ENCODE assay signal across 30 cellular contexts in the genomic region with DNA sequence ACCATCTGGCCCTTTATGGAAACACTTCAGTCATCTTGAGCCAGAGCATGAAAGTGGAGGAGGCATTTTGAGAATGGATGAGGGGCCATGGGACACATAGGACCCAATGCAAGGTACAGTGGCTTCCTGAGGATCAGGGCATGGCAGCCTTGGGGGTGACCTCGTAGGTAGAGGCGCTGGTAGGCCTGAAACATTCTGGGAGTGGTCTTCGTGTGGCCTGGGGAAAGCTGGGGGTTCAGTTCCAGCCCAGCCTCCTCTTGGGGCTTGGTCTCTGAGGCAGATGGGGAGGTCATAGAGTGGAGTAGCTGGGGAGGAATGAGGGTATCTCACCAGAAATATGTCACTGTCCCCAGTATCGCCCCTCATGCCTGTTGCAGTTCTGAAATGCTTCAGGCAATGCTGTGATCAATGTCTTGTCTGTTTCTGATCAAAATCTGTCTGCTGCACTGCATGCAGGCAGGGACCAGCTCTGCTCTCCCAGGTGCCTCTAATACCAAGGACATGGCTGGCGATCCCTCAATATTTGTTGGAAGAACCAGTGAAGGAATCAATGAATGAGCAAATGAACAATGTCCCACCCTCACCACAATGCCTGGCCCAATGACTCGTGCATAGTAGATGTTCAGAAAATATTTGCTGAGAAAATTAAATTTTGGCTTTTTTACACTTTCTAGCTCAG.
A peak's percentile ranks its signal among the peaks of the same experiment; 100 is the strongest.
DNase-seq lines count a peak whose midpoint lies in the region; ATAC-seq and TF ChIP-seq lines count a peak whose summit lies in the region.
"Had no signal": no experiment of that assay in that cellular context is flagged by ENCODE, and none has a peak within 500 bp of the region (broad histone marks: within the 10 kb centered on the region; RNA-seq: fewer than 3 reads in every experiment).

No MANE protein-coding gene starts in this region.

- H3K27me3 Mint-ChIP-seq in T-helper 2 cell treated with Interferon-gamma antibody and Interleukin-4, amounts not matched to agents 5 μg/mL and 100 μg/mL, for 36 hours (ENCODE audit: low read depth), result no peaks in the 10 kb centered on the region
- H3K27me3 Mint-ChIP-seq: activated CD4-positive, alpha-beta T cell treated with anti-CD3 and anti-CD28 coated beads, Interleukin-2, amount 10 ng/mL, durations not matched to agents 7 days and 5 days had no signal

- no peak overlapping the region for H3K4me3 ChIP-seq in WERI-Rb-1 (ENCODE audit: low read depth, low read length)
- no peak overlapping the region for H3K4me3 ChIP-seq in stomach smooth muscle (ENCODE audit: low read length in 2 of 2)
- H3K4me3 ChIP-seq: A549, adrenal gland, GM23248, hepatocyte, SJCRH30, smooth muscle cell, tibial nerve had no signal

- H3K27ac ChIP-seq in WERI-Rb-1, result no peak overlapping the region
- H3K27ac ChIP-seq in stomach smooth muscle (ENCODE audit: low read length), result peak overlapping the region; percentile 97
- H3K27ac ChIP-seq: A549, adrenal gland, brain microvascular endothelial cell, GM23248, hepatocyte, SJCRH30, tibial nerve had no signal

- H3K9me3 ChIP-seq in WERI-Rb-1 (ENCODE audit: severe bottlenecking) (no peaks in the 10 kb centered on the region), stomach smooth muscle (ENCODE audit: control insufficient read depth in 2 of 2, low read length in 2 of 2) (no peaks in the 10 kb centered on the region)
- H3K9me3 ChIP-seq: A549, adrenal gland, SJCRH30, tibial nerve had no signal

- peaks cover 48% of the 10 kb centered on the region for H3K4me1 ChIP-seq in stomach smooth muscle (ENCODE audit: control insufficient read depth, insufficient read depth, low read length)
- H3K4me1 ChIP-seq: adrenal gland had no signal

- no peak overlapping the region for H3K27ac Mint-ChIP-seq in T-helper 2 cell treated with Interferon-gamma antibody and Interleukin-4, amounts not matched to agents 5 μg/mL and 100 μg/mL, for 36 hours
- H3K27ac Mint-ChIP-seq: activated CD4-positive, alpha-beta T cell treated with anti-CD3 and anti-CD28 coated beads, Interleukin-2, amount 10 ng/mL, durations not matched to agents 7 days and 5 days; T-helper 1 cell treated with Interleukin-12 subunit alpha and Interleukin-12 subunit beta and Interleukin-4 antibody, amounts not matched to agents 30 μg/mL and 1 μg/mL, for 36 hours had no signal

- TF ChIP-seq CTCF in WERI-Rb-1 (IDR thresholded peaks at IDR 0.05; ENCODE audit: low read depth, low read length), result no peak

- H3K36me3 Mint-ChIP-seq in T-helper 2 cell treated with Interferon-gamma antibody and Interleukin-4, amounts not matched to agents 5 μg/mL and 100 μg/mL, for 36 hours (ENCODE audit: low read depth), result no peaks in the 10 kb centered on the region

- no peaks in the 10 kb centered on the region for H3K9me3 Mint-ChIP-seq in T-helper 2 cell treated with Interferon-gamma antibody and Interleukin-4, amounts not matched to agents 5 μg/mL and 100 μg/mL, for 36 hours
- H3K9me3 Mint-ChIP-seq: activated CD4-positive, alpha-beta T cell treated with anti-CD3 and anti-CD28 coated beads, Interleukin-2, amount 10 ng/mL, durations not matched to agents 7 days and 5 days; T-helper 1 cell treated with Interleukin-12 subunit alpha and Interleukin-12 subunit beta and Interleukin-4 antibody, amounts not matched to agents 30 μg/mL and 1 μg/mL, for 36 hours had no signal

- H3K36me3 ChIP-seq in WERI-Rb-1 (no peaks in the 10 kb centered on the region), stomach smooth muscle (ENCODE audit: control insufficient read depth in 2 of 2, insufficient read depth in 2 of 2, low read length in 2 of 2) (peaks cover 0 to 2% of the 10 kb centered on the region in 2 donors)
- H3K36me3 ChIP-seq: brain microvascular endothelial cell, SJCRH30, tibial nerve had no signal

- H3K4me3 Mint-ChIP-seq in T-helper 2 cell treated with Interferon-gamma antibody and Interleukin-4, amounts not matched to agents 5 μg/mL and 100 μg/mL, for 36 hours, result no peak overlapping the region
- H3K4me3 Mint-ChIP-seq: activated CD4-positive, alpha-beta T cell treated with anti-CD3 and anti-CD28 coated beads, Interleukin-2, amount 10 ng/mL, durations not matched to agents 7 days and 5 days; T-helper 1 cell treated with Interleukin-12 subunit alpha and Interleukin-12 subunit beta and Interleukin-4 antibody, amounts not matched to agents 30 μg/mL and 1 μg/mL, for 36 hours had no signal

- H3K27me3 ChIP-seq in WERI-Rb-1 (ENCODE audit: insufficient read depth, low read depth, severe bottlenecking), result no peaks in the 10 kb centered on the region
- H3K27me3 ChIP-seq in stomach smooth muscle (ENCODE audit: control insufficient read depth in 1 of 2, insufficient read depth in 2 of 2, low read length in 2 of 2), result no peaks in the 10 kb centered on the region
- H3K27me3 ChIP-seq: adrenal gland, brain microvascular endothelial cell, hepatocyte, SJCRH30, tibial nerve had no signal

- no peaks in the 10 kb centered on the region for H3K4me1 Mint-ChIP-seq in T-helper 2 cell treated with Interferon-gamma antibody and Interleukin-4, amounts not matched to agents 5 μg/mL and 100 μg/mL, for 36 hours (ENCODE audit: low read depth)

- H3K9ac ChIP-seq in stomach smooth muscle (ENCODE audit: low read length in 2 of 2), result no peak overlapping the region
- H3K9ac ChIP-seq: GM23248 had no signal

- peak; percentile 33 for DNase-seq in activated effector memory CD4-positive, alpha-beta T cell treated with anti-CD3 and anti-CD28 coated beads, Interleukin-2, amount 50 U/mL, for 16 hours
- no peak for DNase-seq in activated effector memory CD4-positive, alpha-beta T cell treated with Interleukin-2 at 50 U/mL for 16 hours
- peak; percentile 3 for DNase-seq in WERI-Rb-1
- DNase-seq in islet precursor cell, result peak; percentile 35
- no peak for DNase-seq in T-helper 2 cell treated with Interferon-gamma antibody and Interleukin-4, amounts not matched to agents 5 μg/mL and 100 μg/mL, for 36 hours (ENCODE audit: low spot score)
- no peak for DNase-seq in stimulated activated CD4-positive, alpha-beta T cell treated with anti-CD3 and anti-CD28 coated beads, Interleukin-15, amount 100 ng/mL, for 24 hours
- DNase-seq: activated CD4-positive, alpha-beta T cell treated with anti-CD3 and anti-CD28 coated beads, Interleukin-2, amount 10 ng/mL, durations not matched to agents 7 days and 5 days; activated gamma-delta T cell treated with Interleukin-2 at 50 U/mL for 16 hours; brain microvascular endothelial cell; COR-L47; dermis blood vessel endothelial cell; DMS79 treated with DMSO at 0.1 percent for 48 hours; GM23248; IMR-90; NCI-H1105; NCI-H2081 treated with DMSO at 0.1 percent for 48 hours; NCI-H446; occipital lobe; PC-3; SJCRH30; stimulated activated CD4-positive, alpha-beta T cell treated with anti-CD3 and anti-CD28 coated beads, Interleukin-4, amount 100 ng/mL, for 1 hour; stimulated activated naive CD8-positive, alpha-beta T cell treated with anti-CD3 and anti-CD28 coated beads, Interleukin-15, Interleukin-2, amounts not matched to agents 100 U/mL and 50 U/mL, for 24 hours had no signal

- no peak for ATAC-seq in HG02763 (IDR thresholded peaks at IDR 0.05; ENCODE audit: unreplicated experiment)
- ATAC-seq: A549, PC-3 had no signal

Comparison
In these comparisons a context has a peak if more than half of its experiments do, and no peak if none do; other contexts are left out.
1. DNase-seq: peak in activated effector memory CD4-positive, alpha-beta T cell treated with anti-CD3 and anti-CD28 coated beads, Interleukin-2, amount 50 U/mL, for 16 hours (single experiment), WERI-Rb-1 (single experiment) and islet precursor cell (single experiment); none in activated effector memory CD4-positive, alpha-beta T cell treated with Interleukin-2 at 50 U/mL for 16 hours (single experiment), T-helper 2 cell treated with Interferon-gamma antibody and Interleukin-4, amounts not matched to agents 5 μg/mL and 100 μg/mL, for 36 hours (single experiment) and stimulated activated CD4-positive, alpha-beta T cell treated with anti-CD3 and anti-CD28 coated beads, Interleukin-15, amount 100 ng/mL, for 24 hours (single experiment).